18 cellular contexts compared by ENCODE assay signal in genomic region chr17:14316131-14316854, GRCh38. TPM values are rescaled to one million over a fixed set of nuclear protein-coding genes. Genes with fewer than 3 reads are reported as not detected.
DNase-seq lines count a peak whose midpoint lies in the region; ATAC-seq, FAIRE-seq and TF ChIP-seq lines count a peak whose summit lies in the region.
"Had no signal": no experiment of that assay in that cellular context is flagged by ENCODE, and none has a peak within 500 bp of the region (broad histone marks: within the 10 kb centered on the region; RNA-seq: fewer than 3 reads in every experiment).

No MANE protein-coding gene starts in this region.

- in situ Hi-C loops in HepG2 (cut with HindIII; ENCODE audit: extremely low pct_ligation_motif_present, low pct_unique_long_range_greater_than_20kb): no loop called here

- peak; percentile 34; the same call in 1 of the 2 replicates for TF ChIP-seq RAD21 in HepG2 (CRISPR knock-in tag; IDR thresholded peaks at IDR 0.05)

- H3K27ac ChIP-seq in BLaER1 treated with 17β-estradiol and CSF1 and Interleukin-3, amounts not matched to agents 10 nM and 100 nM: peak overlapping the region in 7 of 11 experiments; percentile 32 to 92 (median 77); a peak in 14 of 22 replicates
- H3K27ac ChIP-seq in HEK293 (ENCODE audit: extremely low read depth, low read depth, low read length): peak overlapping the region; percentile 10; the same call in 1 of the 2 replicates
- H3K27ac ChIP-seq in HepG2 (ENCODE audit: extremely low read length, insufficient read depth, low read length): peak overlapping the region; percentile 41
- no peak overlapping the region for H3K27ac ChIP-seq in thyroid gland
- H3K27ac ChIP-seq: skin epidermis, uterus had no signal

- POLR2A ChIA-PET in HEK293 (lab: Yijun Ruan, JAX) (interaction anchor here (3.3 kb wide), 1 partner anchor 15 kb away, joined by 16 read pairs; the partner anchor contains the start of gene HS3ST3B1), HepG2 (lab: Yijun Ruan, JAX) (interaction anchor here (0.7 to 3.2 kb wide), 6 partner anchors 15 to 61 kb away, joined by 3 to 39 read pairs (median 4); partner anchors contain the start of gene HS3ST3B1)

- DNase-seq in activated naive CD8-positive, alpha-beta T cell treated with anti-CD3 and anti-CD28 coated beads, Interleukin-2, amount 50 U/mL, for 24 hours: no peak
- DNase-seq in HepG2 (ENCODE audit: low spot score) (peak; percentile 71), thyroid gland (no peak), SHP77 treated with DMSO at 0.1 percent for 48 hours (lab: John Stamatoyannopoulos, UW) (no peak)
- DNase-seq in activated CD4-positive, alpha-beta T cell treated with anti-CD3 and anti-CD28 coated beads for 4 hours: no peak
- DNase-seq: activated CD8-positive, alpha-beta T cell treated with anti-CD3 and anti-CD28 coated beads, Interleukin-2, amount 10 ng/mL, durations not matched to agents 7 days and 5 days; activated naive CD4-positive, alpha-beta T cell; effector CD4-positive, alpha-beta T cell; MG63; OCI-M1; stimulated activated naive CD4-positive, alpha-beta T cell treated with Interleukin-2 at 50 U/mL for 16 hours; uterus had no signal

- ATAC-seq in activated naive CD8-positive, alpha-beta T cell treated with anti-CD3 and anti-CD28 coated beads, Interleukin-2, amount 50 U/mL, for 24 hours: peak; percentile 25
- ATAC-seq in HepG2 (peak; percentile 74), HG03025 (IDR thresholded peaks at IDR 0.05; ENCODE audit: low FRiP score, unreplicated experiment) (no peak)
- ATAC-seq: activated CD8-positive, alpha-beta T cell treated with anti-CD3 and anti-CD28 coated beads, Interleukin-2, amount 10 ng/mL, durations not matched to agents 7 days and 5 days; SK-N-SH treated with all-trans-retinoic acid at 6 μM for 48 hours had no signal

- peaks cover 0 to 11% (median 0%) of the 10 kb centered on the region in 11 experiments; a peak in 3 of 22 replicates for H4K20me1 ChIP-seq in BLaER1 treated with 17β-estradiol and CSF1 and Interleukin-3, amounts not matched to agents 10 nM and 100 nM
- H4K20me1 ChIP-seq in HepG2 (ENCODE audit: insufficient read depth, low read length): peaks cover 18% of the 10 kb centered on the region

- H3K79me2 ChIP-seq in HepG2 (ENCODE audit: insufficient read depth, low read length): peaks cover 93% of the 10 kb centered on the region

- H3K9ac ChIP-seq in BLaER1 treated with 17β-estradiol and CSF1 and Interleukin-3, amounts not matched to agents 10 nM and 100 nM: peak overlapping the region in 6 of 11 experiments; percentile 20 to 78 (median 34); a peak in 6 of 22 replicates
- H3K9ac ChIP-seq in HepG2 (ENCODE audit: insufficient read depth, low read depth, low read length): peak overlapping the region; percentile 14

- TF ChIP-seq POLR2A in HepG2 (IDR thresholded peaks at IDR 0.05; ENCODE audit: insufficient read depth in 1 of 2, low read depth in 2 of 2, low read length in 2 of 2) (no peak), thyroid gland (IDR thresholded peaks at IDR 0.05) (no peak)

- peaks cover 0 to 23% (median 15%) of the 10 kb centered on the region in 11 experiments; a peak in 13 of 22 replicates for H3K9me3 ChIP-seq in BLaER1 treated with 17β-estradiol and CSF1 and Interleukin-3, amounts not matched to agents 10 nM and 100 nM (replicated peaks in 1 of 11)
- H3K9me3 ChIP-seq in HEK293 (ENCODE audit: control insufficient read depth, insufficient read depth, low read depth, low read length): no peaks in the 10 kb centered on the region
- H3K9me3 ChIP-seq in HepG2 (ENCODE audit: low read length): no peaks in the 10 kb centered on the region
- H3K9me3 ChIP-seq in thyroid gland: no peaks in the 10 kb centered on the region
- H3K9me3 ChIP-seq: MG63, uterus had no signal

- peaks cover 0 to 53% (median 29%) of the 10 kb centered on the region in 11 experiments; a peak in 16 of 22 replicates for H3K36me3 ChIP-seq in BLaER1 treated with 17β-estradiol and CSF1 and Interleukin-3, amounts not matched to agents 10 nM and 100 nM
- peaks cover 2 to 3% of the 10 kb centered on the region in 2 experiments; a peak in 2 of 3 replicates for H3K36me3 ChIP-seq in HEK293 (ENCODE audit: control insufficient read depth in 2 of 2, insufficient read depth in 1 of 2, low read length in 2 of 2)
- H3K36me3 ChIP-seq in HepG2 (replicated peaks in 1 of 2; ENCODE audit: control insufficient read depth in 1 of 2, insufficient read depth in 2 of 2, low read length in 2 of 2): peaks cover 5 to 24% of the 10 kb centered on the region in 2 experiments; a peak in 4 of 5 replicates
- H3K36me3 ChIP-seq in thyroid gland: no peaks in the 10 kb centered on the region
- H3K36me3 ChIP-seq: MG63, uterus had no signal

- no peak for TF ChIP-seq EP300 in HepG2 (IDR thresholded peaks at IDR 0.05; ENCODE audit: low read depth in 2 of 2, low read length in 2 of 2)
- TF ChIP-seq EP300 in HepG2 (CRISPR knock-in tag; IDR thresholded peaks at IDR 0.05; ENCODE audit: borderline replicate concordance): no peak

- no peaks in the 10 kb centered on the region for H3K9me3 Mint-ChIP-seq in activated naive CD8-positive, alpha-beta T cell treated with anti-CD3 and anti-CD28 coated beads, Interleukin-2, amount 50 U/mL, for 24 hours

- no TSS peak for BruUV-seq in HepG2 (replicated peaks; lab: Mats Ljungman, UMichigan)

- no peak for TF ChIP-seq CTCF in HEK293 (tag by site-specific recombination; IDR thresholded peaks at IDR 0.05)
- TF ChIP-seq CTCF in HepG2 (CRISPR knock-in tag; IDR thresholded peaks at IDR 0.05): peak; percentile 58
- no peak for TF ChIP-seq CTCF in thyroid gland (IDR thresholded peaks at IDR 0.05)

- H3K4me3 Mint-ChIP-seq in activated naive CD8-positive, alpha-beta T cell treated with anti-CD3 and anti-CD28 coated beads, Interleukin-2, amount 50 U/mL, for 24 hours: no peak overlapping the region
- H3K4me3 Mint-ChIP-seq: activated CD8-positive, alpha-beta T cell treated with anti-CD3 and anti-CD28 coated beads, Interleukin-2, amount 10 ng/mL, durations not matched to agents 7 days and 5 days had no signal

- H2AFZ ChIP-seq in HepG2 (ENCODE audit: low read length): no peak overlapping the region

- peak overlapping the region; percentile 18 to 97 (median 91); a peak in 21 of 22 replicates for H3K4me2 ChIP-seq in BLaER1 treated with 17β-estradiol and CSF1 and Interleukin-3, amounts not matched to agents 10 nM and 100 nM
- peak overlapping the region; percentile 54 for H3K4me2 ChIP-seq in HepG2 (ENCODE audit: low read depth, low read length)

- WGBS in HepG2 (ENCODE audit: low lambda C conversion rate): 31% methylated on average over 10 of the region's 10 CpGs
- whole genome bisulfite sequencing in thyroid gland, 2 donors: 46 to 51% methylated on average over 10 of the region's 10 CpGs

- no peak overlapping the region for H3K4me3 ChIP-seq in BLaER1 treated with 17β-estradiol and CSF1 and Interleukin-3, amounts not matched to agents 10 nM and 100 nM
- no peak overlapping the region for H3K4me3 ChIP-seq in HEK293 (ENCODE audit: low read depth, low read length)
- peak overlapping the region in 1 of 3 experiments; percentile 9; a peak in 1 of 6 replicates for H3K4me3 ChIP-seq in HepG2 (replicated peaks in 1 of 3; ENCODE audit: insufficient read depth in 1 of 3, low read depth in 2 of 3, low read length in 3 of 3)
- H3K4me3 ChIP-seq in thyroid gland (replicated peaks in 1 of 3): no peak overlapping the region
- H3K4me3 ChIP-seq: MG63, skin epidermis, uterus had no signal

- H3K4me1 ChIP-seq in BLaER1 treated with 17β-estradiol and CSF1 and Interleukin-3, amounts not matched to agents 10 nM and 100 nM: peaks cover 62 to 100% (median 89%) of the 10 kb centered on the region in 10 experiments
- H3K4me1 ChIP-seq in HEK293 (ENCODE audit: control insufficient read depth, insufficient read depth, low read length): peaks cover 21% of the 10 kb centered on the region
- peaks cover 79% of the 10 kb centered on the region for H3K4me1 ChIP-seq in HepG2 (ENCODE audit: insufficient read depth, low read length)
- H3K4me1 ChIP-seq in thyroid gland: no peaks in the 10 kb centered on the region
- H3K4me1 ChIP-seq: uterus had no signal

- FAIRE-seq in HepG2 (lab: Jason Lieb, UNC): peak; percentile 74
- FAIRE-seq: GM18507 had no signal

- no peaks in the 10 kb centered on the region for H3K27me3 Mint-ChIP-seq in activated naive CD8-positive, alpha-beta T cell treated with anti-CD3 and anti-CD28 coated beads, Interleukin-2, amount 50 U/mL, for 24 hours

- H3K27me3 ChIP-seq in BLaER1 treated with 17β-estradiol and CSF1 and Interleukin-3, amounts not matched to agents 10 nM and 100 nM: no peaks in the 10 kb centered on the region
- H3K27me3 ChIP-seq in HepG2 (ENCODE audit: control insufficient read depth in 1 of 2, insufficient read depth in 2 of 2, low read length in 2 of 2): no peaks in the 10 kb centered on the region
- no peaks in the 10 kb centered on the region for H3K27me3 ChIP-seq in thyroid gland
- H3K27me3 ChIP-seq: MG63, uterus had no signal

- peaks cover 62% of the 10 kb centered on the region for H3K4me1 Mint-ChIP-seq in activated naive CD8-positive, alpha-beta T cell treated with anti-CD3 and anti-CD28 coated beads, Interleukin-2, amount 50 U/mL, for 24 hours

- peaks cover 19% of the 10 kb centered on the region for H3K36me3 Mint-ChIP-seq in activated naive CD8-positive, alpha-beta T cell treated with anti-CD3 and anti-CD28 coated beads, Interleukin-2, amount 50 U/mL, for 24 hours (ENCODE audit: low read depth)

- CTCF ChIA-PET in HEK293 (lab: Yijun Ruan, JAX): interaction anchor here (0.9 to 1.6 kb wide), 2 partner anchors 14 to 71 kb away, joined by 3 to 4 read pairs; no protein-coding TSS in a partner anchor
- CTCF ChIA-PET in HepG2 (lab: Yijun Ruan, JAX; ENCODE audit: low intra/inter-chr PET ratio, low total read pairs): no interaction called here

- no peak overlapping the region for H3K27ac Mint-ChIP-seq in activated naive CD8-positive, alpha-beta T cell treated with anti-CD3 and anti-CD28 coated beads, Interleukin-2, amount 50 U/mL, for 24 hours
- H3K27ac Mint-ChIP-seq: activated CD8-positive, alpha-beta T cell treated with anti-CD3 and anti-CD28 coated beads, Interleukin-2, amount 10 ng/mL, durations not matched to agents 7 days and 5 days had no signal

- intact Hi-C loops in HepG2 (cut with micrococcal nuclease; ENCODE audit: unreplicated experiment): no loop called here
- intact Hi-C loops in thyroid gland (cut with DNase I): no loop called here

RNA-seq across cellular contexts. Expression of gene HS3ST3B1, which starts 15.4 kb away (rescaled TPM):
- total RNA-seq in HepG2 (2016; rRNA removed; fragmentation: Illumina TruSeq; extraction: Trizol) (35.3 and 39.5 TPM in 2 replicates), thyroid gland (1 to 10 TPM; 1.2 to 3.9 (median 2.2) TPM)
- total RNA-seq in HepG2 (2016; cell fraction: cytosol; rRNA removed; fragmentation: Illumina TruSeq; extraction: Trizol; ENCODE audit: low read depth): 5.0 and 5.5 TPM in 2 replicates
- total RNA-seq in HepG2 (2016; cell fraction: insoluble cytoplasmic fraction; rRNA removed; fragmentation: Illumina TruSeq; extraction: Trizol): 33.5 and 37.1 TPM in 2 replicates
- total RNA-seq in HepG2 (2016; cell fraction: membrane; rRNA removed; fragmentation: Illumina TruSeq; extraction: Trizol): 21.9 and 24.5 TPM in 2 replicates
- total RNA-seq in HepG2 (2016; cell fraction: nucleus; rRNA removed; fragmentation: Illumina TruSeq; extraction: Trizol): 34.7 and 37.1 TPM in 2 replicates
- polyA plus RNA-seq in HepG2 (2011; rRNA removed): 14.6 and 15.7 TPM in 2 replicates
- polyA plus RNA-seq in HepG2 (2011; cell fraction: cytosol; rRNA removed): 10.2 and 10.4 TPM in 2 replicates
- 16.6 and 20.5 TPM in 2 replicates for polyA plus RNA-seq in HepG2 (2011; cell fraction: nucleus; rRNA removed)
- 15.3 and 18.6 TPM in 2 replicates for polyA plus RNA-seq in HepG2 (2012)
- polyA plus RNA-seq in HepG2 (2016; cell fraction: cytosol; fragmentation: Illumina TruSeq; extraction: Trizol; ENCODE audit: low read depth): 1.9 and 2.3 TPM in 2 replicates
- 19.7 and 21.9 TPM in 2 replicates for polyA plus RNA-seq in HepG2 (2016; cell fraction: insoluble cytoplasmic fraction; fragmentation: Illumina TruSeq; extraction: Trizol; ENCODE audit: low read depth)
- polyA plus RNA-seq in HepG2 (2016; cell fraction: membrane; fragmentation: Illumina TruSeq; extraction: Trizol; ENCODE audit: low read depth): 7.2 and 7.3 TPM in 2 replicates
- 39.2 and 41.9 TPM in 2 replicates for polyA plus RNA-seq in HepG2 (2016; cell fraction: nucleus; fragmentation: Illumina TruSeq; extraction: Trizol; ENCODE audit: insufficient read depth, low read depth)
- 67.6 TPM in 1 of 2 replicates, not detected in the other for polyA minus RNA-seq in HepG2 (2011; rRNA and poly(A)+ RNA removed; ENCODE audit: low replicate concordance)
- polyA minus RNA-seq in HepG2 (2011; cell fraction: cytosol; rRNA and poly(A)+ RNA removed): 34.2 and 35.7 TPM in 2 replicates
- polyA minus RNA-seq in HepG2 (2011; cell fraction: nucleus; rRNA and poly(A)+ RNA removed): 25.6 and 26.4 TPM in 2 replicates

Comparison
In these comparisons a context has a peak if more than half of its experiments do, and no peak if none do; other contexts are left out.
1. H3K27ac ChIP-seq: peak in BLaER1 treated with 17β-estradiol and CSF1 and Interleukin-3, amounts not matched to agents 10 nM and 100 nM (7 of 11), HEK293 (single experiment) and HepG2 (single experiment); none in thyroid gland (0 of 3).